21 cellular contexts compared by ENCODE assay signal in the genomic region with DNA sequence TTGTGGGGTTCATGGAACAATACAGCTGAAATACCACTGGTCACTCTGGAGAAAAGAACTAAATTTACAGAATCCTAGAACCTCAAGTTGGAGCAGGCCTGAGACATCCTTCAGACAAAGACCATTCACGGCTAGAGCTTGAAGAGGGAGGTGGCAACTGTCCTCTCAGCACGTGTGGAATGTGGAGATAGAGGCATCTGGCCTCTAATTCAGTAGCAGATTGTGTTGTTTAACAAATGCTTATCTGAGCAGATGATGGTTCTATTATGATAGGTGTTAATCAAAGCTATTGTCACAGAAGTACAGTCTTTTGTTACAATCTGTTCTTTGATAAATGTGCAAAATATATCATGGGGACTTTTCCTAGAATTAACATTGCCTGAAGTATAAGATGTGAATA.
"Had no signal": no experiment of that assay in that cellular context is flagged by ENCODE, and none has a peak within 500 bp of the region (broad histone marks: within the 10 kb centered on the region; RNA-seq: fewer than 3 reads in every experiment).

No MANE protein-coding gene starts in this region.

- H3K27ac ChIP-seq: coronary artery, epithelial cell of prostate, esophagus squamous epithelium, gastrocnemius medialis, heart right ventricle, left lung, lower lobe of right lung had no signal

- H3K9me3 ChIP-seq: esophagus squamous epithelium, gastrocnemius medialis, lower lobe of right lung, mucosa of descending colon had no signal

- H3K27me3 ChIP-seq: esophagus squamous epithelium, gastrocnemius medialis, heart right ventricle, left lung had no signal

- H3K4me3 ChIP-seq: coronary artery, esophagus squamous epithelium, gastrocnemius medialis, heart right ventricle, left lung, lower lobe of right lung, mucosa of descending colon had no signal

- DNase-seq: effector CD8-positive, alpha-beta T cell; effector memory CD8-positive, alpha-beta T cell; endodermal cell; erythroblast; esophagus squamous epithelium; foreskin fibroblast; foreskin melanocyte; gastrocnemius medialis; glutamatergic neuron; head of caudate nucleus; heart right ventricle; hippocampal formation; left cardiac atrium; left lung; left ventricle myocardium superior; lower lobe of right lung; mucosa of descending colon; naive B cell; naive thymus-derived CD8-positive, alpha-beta T cell had no signal

- H3K36me3 ChIP-seq: esophagus squamous epithelium, gastrocnemius medialis, heart right ventricle, left lung, lower lobe of right lung had no signal

- H3K4me1 ChIP-seq: esophagus squamous epithelium, gastrocnemius medialis, heart right ventricle, left lung, lower lobe of right lung had no signal
